ENCODE assay signal across 1 cellular context in genomic region chr6:4928426-4928825, GRCh38.
TF ChIP-seq lines count a peak whose summit lies in the region.

No MANE protein-coding gene starts in this region.

TF ChIP-seq in K562, 482 proteins besides CTCF, POLR2A, EP300 and RAD21 (continued from another document and continues in another):
- TF ChIP-seq CHD7 (IDR thresholded peaks at IDR 0.05; ENCODE audit: low read depth, low read length): no peak
- no peak for TF ChIP-seq CEBPB (tag; IDR thresholded peaks at IDR 0.05)
- no peak for TF ChIP-seq HCFC1 (IDR thresholded peaks at IDR 0.05; ENCODE audit: low read depth, low read length)
- TF ChIP-seq DMBX1 (CRISPR knock-in tag; IDR thresholded peaks at IDR 0.05; ENCODE audit: borderline replicate concordance): peak; percentile 48; the same call in 1 of the 2 replicates
- no peak for TF ChIP-seq HBP1 (CRISPR knock-in tag; IDR thresholded peaks at IDR 0.05)
- no peak for TF ChIP-seq RERE (CRISPR knock-in tag; IDR thresholded peaks at IDR 0.05; ENCODE audit: borderline replicate concordance)
- TF ChIP-seq NKRF (IDR thresholded peaks at IDR 0.05; ENCODE audit: borderline replicate concordance): 0 out of 2 replicates have a peak, but pooled peaks have one; percentile 46
- TF ChIP-seq PKNOX1 (IDR thresholded peaks at IDR 0.05): peak; percentile 82
- peak; percentile 98 for TF ChIP-seq C11orf30 (IDR thresholded peaks at IDR 0.05; ENCODE audit: low read depth)
- peak; percentile 91 for TF ChIP-seq STAT5A (IDR thresholded peaks at IDR 0.05; ENCODE audit: borderline replicate concordance, low read length)
- TF ChIP-seq ZNF316 (IDR thresholded peaks at IDR 0.05): peak; percentile 99
- TF ChIP-seq ZNF224 (CRISPR knock-in tag; IDR thresholded peaks at IDR 0.05): no peak
- no peak for TF ChIP-seq ZC3H4 (CRISPR knock-in tag; IDR thresholded peaks at IDR 0.05; ENCODE audit: borderline replicate concordance)
- TF ChIP-seq SRSF1 (IDR thresholded peaks at IDR 0.05; ENCODE audit: low read depth, low read length): no peak
- TF ChIP-seq ZBTB33 (CRISPR knock-in tag; IDR thresholded peaks at IDR 0.05): 0 out of 2 replicates have a peak, but pooled peaks have one; percentile 50
- peak; percentile 91 for TF ChIP-seq ZNF589 (CRISPR knock-in tag; IDR thresholded peaks at IDR 0.05; ENCODE audit: low read depth)
- TF ChIP-seq ZC3H8 (IDR thresholded peaks at IDR 0.05): no peak
- no peak for TF ChIP-seq STAT5B (CRISPR knock-in tag; IDR thresholded peaks at IDR 0.05)
- no peak for TF ChIP-seq SNAPC5 (CRISPR knock-in tag; IDR thresholded peaks at IDR 0.05)
- TF ChIP-seq FOXJ2 (tag; IDR thresholded peaks at IDR 0.05): no peak
- no peak for TF ChIP-seq CEBPG (CRISPR knock-in tag; IDR thresholded peaks at IDR 0.05)
- TF ChIP-seq CEBPG (tag; conservative IDR thresholded peaks at IDR 0.05 in 1 of 2, IDR thresholded peaks at IDR 0.05 in 1 of 2): 0 out of 4 replicates have a peak, but pooled peaks of 1 of the 2 experiments have one; percentile 17
- TF ChIP-seq ARID3B (CRISPR knock-in tag; IDR thresholded peaks at IDR 0.05; ENCODE audit: borderline replicate concordance): no peak
- 0 out of 2 replicates have a peak, but pooled peaks have one; percentile 29 for TF ChIP-seq BHLHE40 (IDR thresholded peaks at IDR 0.05; ENCODE audit: low read length)
- TF ChIP-seq SOX6 (IDR thresholded peaks at IDR 0.05): peak; percentile 95
- TF ChIP-seq NFIX (CRISPR knock-in tag; IDR thresholded peaks at IDR 0.05; ENCODE audit: low read depth): no peak
